ENCODE assay signal across 14 cellular contexts in the genomic region with DNA sequence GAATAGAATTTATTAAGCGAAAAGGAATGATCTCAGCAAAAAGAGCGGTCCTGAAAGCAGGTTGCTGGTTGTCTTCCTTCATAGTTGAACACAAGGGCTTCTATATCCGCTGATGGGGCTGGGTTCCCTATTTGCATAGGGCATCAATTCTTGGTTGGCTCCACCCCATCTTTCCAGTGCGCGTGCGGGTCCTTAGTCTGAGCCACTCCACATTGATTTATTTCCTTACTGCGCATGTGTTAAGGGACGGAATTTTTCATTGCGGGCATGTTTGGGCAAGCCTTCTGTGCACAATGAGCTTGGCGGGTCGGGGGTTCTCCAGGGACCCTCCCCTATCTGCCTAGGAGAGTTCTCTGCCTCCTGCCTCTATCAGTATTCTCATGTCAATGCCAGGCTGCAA. TPM values are rescaled to one million over a fixed set of nuclear protein-coding genes. Genes with fewer than 3 reads are reported as not detected.
DNase-seq lines count a peak whose midpoint lies in the region; ATAC-seq and TF ChIP-seq lines count a peak whose summit lies in the region.
"Had no signal": no experiment of that assay in that cellular context is flagged by ENCODE, and none has a peak within 500 bp of the region (broad histone marks: within the 10 kb centered on the region; RNA-seq: fewer than 3 reads in every experiment).

No MANE protein-coding gene starts in this region.

- H2BK120ac ChIP-seq in mesenchymal stem cell (ENCODE audit: low read depth, low read length) = no peak overlapping the region

- no peaks in the 10 kb centered on the region for H3K79me1 ChIP-seq in mesenchymal stem cell (replicated peaks; ENCODE audit: low read length, poor library complexity, severe bottlenecking)

- H4K91ac ChIP-seq in mesenchymal stem cell (ENCODE audit: low read length) = no peak overlapping the region

- H3K23ac ChIP-seq in mesenchymal stem cell (ENCODE audit: low read length in 2 of 2) = no peak overlapping the region

- H3K4me1 ChIP-seq in mesenchymal stem cell (ENCODE audit: control insufficient read depth, insufficient read depth, low read depth, low read length) (no peaks in the 10 kb centered on the region), colonic mucosa (no peaks in the 10 kb centered on the region)

- H3K18ac ChIP-seq in mesenchymal stem cell (ENCODE audit: low read depth in 1 of 2, low read length in 2 of 2) = no peak overlapping the region

- H3K9me3 ChIP-seq in mesenchymal stem cell (ENCODE audit: control insufficient read depth, low read length) (no peaks in the 10 kb centered on the region), colonic mucosa (no peaks in the 10 kb centered on the region)
- H3K9me3 ChIP-seq: esophagus squamous epithelium, heart right ventricle had no signal

- no peak overlapping the region for H2BK12ac ChIP-seq in mesenchymal stem cell (ENCODE audit: low read length in 2 of 2)

- H2AK5ac ChIP-seq in mesenchymal stem cell (ENCODE audit: low read length, severe bottlenecking) = peak overlapping the region; percentile 9

- H2AFZ ChIP-seq in mesenchymal stem cell (ENCODE audit: low read depth, low read length) = no peak overlapping the region

- H3K4me2 ChIP-seq in mesenchymal stem cell (ENCODE audit: low read length, poor library complexity, severe bottlenecking) = no peak overlapping the region

- ATAC-seq in left cardiac atrium = no peak

- H3K4me3 ChIP-seq in mesenchymal stem cell (ENCODE audit: insufficient read depth in 1 of 2, low read depth in 1 of 2, low read length in 2 of 2) (no peak overlapping the region), colonic mucosa (no peak overlapping the region)
- H3K4me3 ChIP-seq: heart right ventricle, SK-N-MC had no signal

- no peak for TF ChIP-seq CTCF in colonic mucosa (IDR thresholded peaks at IDR 0.05)

- no peak overlapping the region for H3K9ac ChIP-seq in mesenchymal stem cell (ENCODE audit: low read length)
- no peak overlapping the region for H3K9ac ChIP-seq in colonic mucosa (ENCODE audit: low read depth in 2 of 2, low read length in 2 of 2)

- peak; percentile 18 for DNase-seq in NCI-H2029 treated with DMSO at 0.1 percent for 48 hours (lab: John Stamatoyannopoulos, UW)
- no peak for DNase-seq in NCI-H2029 (lab: John Stamatoyannopoulos, UW)
- DNase-seq in NCI-H1436 treated with DMSO at 0.1 percent for 48 hours (lab: John Stamatoyannopoulos, UW) = peak; percentile 3
- DNase-seq in RPMI7951 (ENCODE audit: low read depth) = peak; percentile 81
- no peak for DNase-seq in mesenchymal stem cell
- no peak for DNase-seq in HuH-7 (ENCODE audit: low spot score)
- DNase-seq in colonic mucosa = no peak
- no peak for DNase-seq in left cardiac atrium
- DNase-seq: DMS79 treated with DMSO at 0.1 percent for 48 hours; esophagus squamous epithelium; NK-92 treated with Interleukin-12 subunit alpha and Interleukin-12 subunit beta, amount 100 ng/mL, for 24 hours had no signal

- H4K8ac ChIP-seq in mesenchymal stem cell (ENCODE audit: low read length) = peak overlapping the region; percentile 60

- no peak overlapping the region for H2BK15ac ChIP-seq in mesenchymal stem cell (ENCODE audit: low read depth, poor library complexity, severe bottlenecking)

- H3K4ac ChIP-seq in mesenchymal stem cell (ENCODE audit: low read depth in 1 of 2, low read length in 2 of 2) = no peak overlapping the region

- no peak overlapping the region for H2BK5ac ChIP-seq in mesenchymal stem cell (ENCODE audit: low read depth, low read length, poor library complexity, severe bottlenecking)

- 79% methylated on average over 11 of the region's 11 CpGs for WGBS in mesenchymal stem cell

- H3K27ac ChIP-seq in mesenchymal stem cell (ENCODE audit: low read length, poor library complexity, severe bottlenecking) (no peak overlapping the region), colonic mucosa (no peak overlapping the region)
- H3K27ac ChIP-seq: brain microvascular endothelial cell, esophagus squamous epithelium, heart right ventricle, SK-N-MC had no signal

- H3K14ac ChIP-seq in mesenchymal stem cell (ENCODE audit: low read length in 2 of 2) = no peak overlapping the region

- no peaks in the 10 kb centered on the region for H3K27me3 ChIP-seq in mesenchymal stem cell (ENCODE audit: control insufficient read depth in 1 of 2, insufficient read depth in 1 of 2, low read length in 2 of 2)
- no peaks in the 10 kb centered on the region for H3K27me3 ChIP-seq in colonic mucosa
- H3K27me3 ChIP-seq: brain microvascular endothelial cell, esophagus squamous epithelium, heart right ventricle had no signal

- H3K36me3 ChIP-seq in mesenchymal stem cell (ENCODE audit: control insufficient read depth in 1 of 2, insufficient read depth in 2 of 2, low read depth in 1 of 2, low read length in 2 of 2) (no peaks in the 10 kb centered on the region), colonic mucosa (no peaks in the 10 kb centered on the region)
- H3K36me3 ChIP-seq: brain microvascular endothelial cell, esophagus squamous epithelium, heart right ventricle had no signal

- intact Hi-C loops in colonic mucosa (cut with DNase I) (loop anchor here (5.0 kb wide), 1 partner anchor 220 kb away; no protein-coding TSS in a partner anchor), left cardiac atrium (cut with DNase I) (loop anchor here in 1 of 2 donors (10.0 kb wide), 2 partner anchors 222 to 1262 kb away; no protein-coding TSS in a partner anchor)

RNA-seq across cellular contexts. Expression of gene DLGAP5, which starts 21.2 kb away (rescaled TPM):
- 109 and 144 TPM in 2 replicates for total RNA-seq in RPMI7951 (2014; rRNA removed; shearing (Covaris generic))
- 5.8 TPM for polyA plus RNA-seq in mesenchymal stem cell (2013, experiment 1 of 2)
- 5.8 TPM for polyA plus RNA-seq in mesenchymal stem cell (2013, experiment 2 of 2)
- total RNA-seq in colonic mucosa (10 to 100 TPM; 10.5 to 35.9 TPM), left cardiac atrium (under 1 TPM; 0.29 to 0.80 TPM)

RNA-seq across cellular contexts. Expression of gene FBXO34, which starts 58.6 kb away (rescaled TPM):
- 13.4 and 18.3 TPM in 2 replicates for total RNA-seq in RPMI7951 (2014; rRNA removed; shearing (Covaris generic))
- 11.1 TPM for polyA plus RNA-seq in mesenchymal stem cell (2013, experiment 1 of 2)
- polyA plus RNA-seq in mesenchymal stem cell (2013, experiment 2 of 2) = 11.1 TPM
- total RNA-seq in colonic mucosa (10 to 100 TPM; 39.8 to 70.9 TPM), left cardiac atrium (10 to 100 TPM; 18.8 to 23.8 TPM)

Comparison
In these comparisons a context has a peak if more than half of its experiments do, and no peak if none do; other contexts are left out.
1. DNase-seq: peak in NCI-H2029 treated with DMSO at 0.1 percent for 48 hours (single experiment), NCI-H1436 treated with DMSO at 0.1 percent for 48 hours (single experiment) and RPMI7951 (single experiment); none in NCI-H2029 (single experiment), mesenchymal stem cell (single experiment), HuH-7 (single experiment), colonic mucosa (single experiment) and left cardiac atrium (single experiment).
2. RNA of gene DLGAP5, which starts 21.2 kb away (total RNA-seq): 109 to 144 TPM in RPMI7951 and 10.5 to 35.9 TPM in colonic mucosa; 0.29 to 0.80 TPM in left cardiac atrium; every median in the first group is over 4 times any median in the second.